18 cellular contexts compared by ENCODE assay signal in genomic region chr1:30713211-30713770, GRCh38. TPM values are rescaled to one million over a fixed set of nuclear protein-coding genes. Genes with fewer than 3 reads are reported as not detected.
A peak's percentile ranks its signal among the peaks of the same experiment; 100 is the strongest.
DNase-seq lines count a peak whose midpoint lies in the region; TF ChIP-seq lines count a peak whose summit lies in the region.
"Had no signal": no experiment of that assay in that cellular context is flagged by ENCODE, and none has a peak within 500 bp of the region (broad histone marks: within the 10 kb centered on the region; RNA-seq: fewer than 3 reads in every experiment).

No MANE protein-coding gene starts in this region.

- no peak overlapping the region for H3K4me3 ChIP-seq in GM23248
- H3K4me3 ChIP-seq in SJCRH30 = no peak overlapping the region
- H3K4me3 ChIP-seq in foreskin fibroblast (ENCODE audit: low read depth in 1 of 2, low read length in 2 of 2) = no peak overlapping the region
- peak overlapping the region; percentile 33 for H3K4me3 ChIP-seq in trophoblast cell (ENCODE audit: low read depth, low read length)

- H2BK12ac ChIP-seq in trophoblast cell (ENCODE audit: low read length) = no peak overlapping the region

- H3K36me3 ChIP-seq in GM23248 (ENCODE audit: low read depth) (no peaks in the 10 kb centered on the region), SJCRH30 (no peaks in the 10 kb centered on the region), trophoblast cell (ENCODE audit: control insufficient read depth in 1 of 2, insufficient read depth in 2 of 2, low read length in 2 of 2) (no peaks in the 10 kb centered on the region)

- no peaks in the 10 kb centered on the region for H3K9me2 ChIP-seq in GM23248 (ENCODE audit: insufficient read depth)
- H3K9me2 ChIP-seq: SK-N-SH had no signal

- H3K9ac ChIP-seq in GM23248 (no peak overlapping the region), trophoblast cell (ENCODE audit: low read length) (no peak overlapping the region)
- H3K9ac ChIP-seq: SK-N-SH had no signal

- no peak overlapping the region for H3K4ac ChIP-seq in trophoblast cell (ENCODE audit: low read depth, low read length)

- no peaks in the 10 kb centered on the region for H4K20me1 ChIP-seq in GM23248 (ENCODE audit: insufficient read depth)

- H3K4me2 ChIP-seq in GM23248 (ENCODE audit: unreplicated experiment) (no peak overlapping the region), trophoblast cell (ENCODE audit: low read length) (no peak overlapping the region)
- H3K4me2 ChIP-seq: SK-N-SH had no signal

- H3K14ac ChIP-seq in trophoblast cell (ENCODE audit: low read length) = no peak overlapping the region

- H4K91ac ChIP-seq in trophoblast cell (ENCODE audit: low read depth, low read length) = no peak overlapping the region

- TF ChIP-seq CTCF in foreskin fibroblast (IDR thresholded peaks at IDR 0.05; ENCODE audit: low read depth, low read length) = no peak

- 14 to 15% methylated on average over 13 to 14 of the region's 14 CpGs for WGBS in GM23248 (ENCODE audit: low coverage in 1 of 2, low lambda C conversion rate in 2 of 2, missing lambda C conversion rate in 2 of 2), 2 experiments
- WGBS in trophoblast cell (ENCODE audit: extremely low coverage, insufficient coverage, insufficient read length) = no CpG with 5 or more reads among the region's 14 CpGs

- H3K79me1 ChIP-seq in trophoblast cell (ENCODE audit: low read length) = no peaks in the 10 kb centered on the region

- H3K9me3 ChIP-seq in GM23248 (ENCODE audit: low read depth) = no peaks in the 10 kb centered on the region
- H3K9me3 ChIP-seq in SJCRH30 (replicated peaks) = peaks cover 3% of the 10 kb centered on the region; the same call in 1 of the 2 replicates
- peaks cover 1% of the 10 kb centered on the region for H3K9me3 ChIP-seq in trophoblast cell (ENCODE audit: insufficient read depth, low read depth, low read length)
- H3K9me3 ChIP-seq: SK-N-SH had no signal

- DNase-seq in GM23248 (peak; percentile 73), SJCRH30 (peak; percentile 57 to 58), foreskin fibroblast (peak; percentile 32 to 52), trophoblast cell (no peak), middle frontal gyrus (ENCODE audit: extremely low spot score, low spot score) (no peak), NCI-H2029 treated with DMSO at 0.1 percent for 48 hours (lab: John Stamatoyannopoulos, UW) (no peak), substantia nigra (lab: John Stamatoyannopoulos, UW) (no peak)
- DNase-seq in stimulated activated CD8-positive, alpha-beta memory T cell treated with anti-CD3 and anti-CD28 coated beads, Interleukin-4, amount 100 ng/mL, for 48 hours = no peak
- DNase-seq: COR-L47, EL, H9, NCI-H1417 treated with DMSO at 0.1 percent for 48 hours, NCI-H1930, NCI-H524, Right ventricle myocardium superior, SK-N-SH had no signal

- H3F3A ChIP-seq in GM23248 (ENCODE audit: insufficient read depth) = peaks cover 5% of the 10 kb centered on the region; the same call in 1 of the 2 replicates

- H3K27me3 ChIP-seq in GM23248 (replicated peaks; ENCODE audit: insufficient read depth) (no peaks in the 10 kb centered on the region), SJCRH30 (no peaks in the 10 kb centered on the region), trophoblast cell (ENCODE audit: insufficient read depth, low read length) (no peaks in the 10 kb centered on the region)

- H3K79me2 ChIP-seq in GM23248 (ENCODE audit: insufficient read depth) (no peaks in the 10 kb centered on the region), trophoblast cell (ENCODE audit: control insufficient read depth, insufficient read depth, low read length, poor library complexity) (no peaks in the 10 kb centered on the region)

- H2BK5ac ChIP-seq in trophoblast cell (ENCODE audit: low read depth, low read length, poor library complexity) = no peak overlapping the region

- no peak overlapping the region for H4K8ac ChIP-seq in trophoblast cell (ENCODE audit: low read depth, low read length)

- H2BK120ac ChIP-seq in trophoblast cell (ENCODE audit: insufficient read depth, low read length, poor library complexity) = no peak overlapping the region

- H3K27ac ChIP-seq in GM23248 (no peak overlapping the region), SJCRH30 (no peak overlapping the region), trophoblast cell (ENCODE audit: low read depth, low read length) (no peak overlapping the region), substantia nigra (ENCODE audit: low read depth, low read length, poor library complexity, severe bottlenecking) (no peak overlapping the region)
- H3K27ac ChIP-seq: HL-60 had no signal

- H3K23ac ChIP-seq in trophoblast cell (ENCODE audit: low read length) = no peak overlapping the region

- H2AFZ ChIP-seq in GM23248 = no peak overlapping the region
- H2AFZ ChIP-seq in trophoblast cell (ENCODE audit: insufficient read depth, low read length, poor library complexity) = no peak overlapping the region

- H2AK5ac ChIP-seq in trophoblast cell (ENCODE audit: low read length) = no peak overlapping the region

- H3K18ac ChIP-seq in trophoblast cell (ENCODE audit: low read length) = no peak overlapping the region

- H4K12ac ChIP-seq in trophoblast cell (ENCODE audit: low read depth, low read length) = no peak overlapping the region

- 0 out of 2 replicates have a peak, but pooled peaks cover 3% of the 10 kb centered on the region for H3K4me1 ChIP-seq in GM23248 (ENCODE audit: insufficient read depth)
- H3K4me1 ChIP-seq in SJCRH30 = peaks cover 10% of the 10 kb centered on the region; the same call in 1 of the 2 replicates
- no peaks in the 10 kb centered on the region for H3K4me1 ChIP-seq in trophoblast cell (ENCODE audit: control insufficient read depth in 1 of 2, insufficient read depth in 2 of 2, low read length in 2 of 2)

- in situ Hi-C loops in GM23248 (cut with MboI) = loop anchor here (25.0 kb wide), 1 partner anchor 1476 kb away; the partner anchor contains the start of genes MECR and PTPRU

RNA-seq across cellular contexts. Expression of gene MATN1, which starts 10.1 kb away (rescaled TPM):
- total RNA-seq in GM23248 (2014; rRNA removed; shearing (Covaris generic)) = 0.32 TPM in 1 of 2 replicates, not detected in the other
- 0.11 TPM in 1 of 2 replicates, not detected in the other for polyA plus RNA-seq in GM23248 (2016; fragmentation: Nextera tagmentation; extraction: Ambion mirVana)
- total RNA-seq in SJCRH30 (2014; rRNA removed; shearing (Covaris generic)) = 0.47 and 0.89 TPM in 2 replicates
- polyA plus RNA-seq in trophoblast cell (2013) = 0.04 and 0.10 TPM in 2 replicates
- total RNA-seq: H9, Right ventricle myocardium superior had no signal
- polyA plus RNA-seq: CD14-positive monocyte had no signal

RNA-seq across cellular contexts. Expression of gene LAPTM5, which starts 44.3 kb away (rescaled TPM):
- total RNA-seq in GM23248 (2014; rRNA removed; shearing (Covaris generic)) = not detected in 2 replicates
- 0.36 and 0.74 TPM in 2 replicates for polyA plus RNA-seq in GM23248 (2016; fragmentation: Nextera tagmentation; extraction: Ambion mirVana)
- 31.5 and 34.9 TPM in 2 replicates for total RNA-seq in SJCRH30 (2014; rRNA removed; shearing (Covaris generic))
- polyA plus RNA-seq in trophoblast cell (2013) = 0.30 and 0.33 TPM in 2 replicates

Comparison
In these comparisons a context has a peak if more than half of its experiments do, and no peak if none do; other contexts are left out.
1. DNase-seq: peak in GM23248 (single experiment), SJCRH30 (2 of 2) and foreskin fibroblast (2 of 2); none in trophoblast cell (0 of 2), stimulated activated CD8-positive, alpha-beta memory T cell treated with anti-CD3 and anti-CD28 coated beads, Interleukin-4, amount 100 ng/mL, for 48 hours (single experiment), middle frontal gyrus (single experiment), NCI-H2029 treated with DMSO at 0.1 percent for 48 hours (single experiment) and substantia nigra (0 of 49).
2. RNA of gene LAPTM5, which starts 44.3 kb away (total RNA-seq): 31.5 to 34.9 TPM in SJCRH30; not detected in GM23248; every median in the first group is over 10 times any median in the second.